Comparison of ENCODE assay signal across 2 cellular contexts in the genomic region with DNA sequence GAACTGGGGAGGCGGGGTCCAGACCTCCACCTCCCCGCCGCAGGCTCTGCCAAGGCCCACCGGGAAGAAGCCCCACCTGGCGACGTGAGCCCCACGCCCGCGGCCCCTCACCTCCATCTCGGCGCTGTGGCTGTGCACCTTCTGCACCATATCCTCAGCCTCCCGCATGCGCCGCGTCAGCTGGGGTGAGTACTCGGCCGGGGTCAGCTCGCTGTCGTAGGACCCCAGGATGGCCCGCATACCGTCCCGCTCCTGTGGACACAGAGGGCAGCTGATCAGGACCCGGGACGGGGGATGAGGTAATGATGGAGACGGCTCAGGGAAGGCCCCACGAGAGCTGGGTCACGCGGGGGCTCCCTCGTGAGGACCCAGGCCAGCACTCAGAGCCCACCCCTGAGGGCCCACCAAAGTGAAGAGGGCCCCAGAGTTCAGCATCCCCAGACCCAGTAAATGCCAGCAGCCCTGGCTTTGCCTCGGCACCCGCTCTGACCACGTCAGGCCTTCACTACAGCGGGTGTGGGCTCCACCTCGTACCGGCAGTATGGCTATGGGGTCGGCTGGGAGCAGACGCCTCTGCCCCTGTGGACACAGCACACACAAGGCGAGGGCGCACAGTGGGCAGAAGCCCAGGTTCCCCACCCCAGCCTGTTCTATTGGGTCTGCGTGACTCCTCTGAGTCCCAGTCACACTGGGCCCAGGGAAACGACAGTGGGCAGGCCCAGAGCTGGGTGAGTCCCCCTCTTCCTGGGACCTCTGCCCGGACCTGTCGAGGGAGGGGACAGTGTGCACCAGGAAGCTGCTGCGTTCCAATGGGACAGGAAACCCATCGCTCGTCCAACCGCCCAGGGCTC.
TF ChIP-seq lines count a peak whose summit lies in the region.

No MANE protein-coding gene starts in this region.

TF ChIP-seq in SK-N-SH, 30 proteins besides CTCF, POLR2A, EP300 and RAD21 (continued from another document):
- TF ChIP-seq, protein P1, sequence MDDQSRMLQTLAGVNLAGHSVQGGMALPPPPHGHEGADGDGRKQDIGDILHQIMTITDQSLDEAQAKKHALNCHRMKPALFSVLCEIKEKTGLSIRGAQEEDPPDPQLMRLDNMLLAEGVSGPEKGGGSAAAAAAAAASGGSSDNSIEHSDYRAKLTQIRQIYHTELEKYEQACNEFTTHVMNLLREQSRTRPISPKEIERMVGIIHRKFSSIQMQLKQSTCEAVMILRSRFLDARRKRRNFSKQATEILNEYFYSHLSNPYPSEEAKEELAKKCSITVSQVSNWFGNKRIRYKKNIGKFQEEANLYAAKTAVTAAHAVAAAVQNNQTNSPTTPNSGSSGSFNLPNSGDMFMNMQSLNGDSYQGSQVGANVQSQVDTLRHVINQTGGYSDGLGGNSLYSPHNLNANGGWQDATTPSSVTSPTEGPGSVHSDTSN (IDR thresholded peaks at IDR 0.05): no peak
- TF ChIP-seq ELF1 (IDR thresholded peaks at IDR 0.05): no peak
- no peak for TF ChIP-seq YY1 (IDR thresholded peaks at IDR 0.05; ENCODE audit: low read depth)
- TF ChIP-seq POLR2AphosphoS5 (IDR thresholded peaks at IDR 0.05; ENCODE audit: low read depth, low read length): no peak
- TF ChIP-seq FOSL2 (IDR thresholded peaks at IDR 0.05; ENCODE audit: borderline replicate concordance, low read depth): no peak
- TF ChIP-seq FOXJ3 (CRISPR knock-in tag; IDR thresholded peaks at IDR 0.05): no peak
- TF ChIP-seq FOXM1 (IDR thresholded peaks at IDR 0.05; ENCODE audit: low read depth): no peak
- TF ChIP-seq TCF12 (IDR thresholded peaks at IDR 0.05): no peak
- TF ChIP-seq RCOR1 (IDR thresholded peaks at IDR 0.05; ENCODE audit: low read length): no peak

TF ChIP-seq in SK-N-SH treated with all-trans-retinoic acid at 6 μM for 48 hours, 23 proteins besides CTCF, POLR2A, EP300 and RAD21 (continued from another document):
- TF ChIP-seq, protein P2, sequence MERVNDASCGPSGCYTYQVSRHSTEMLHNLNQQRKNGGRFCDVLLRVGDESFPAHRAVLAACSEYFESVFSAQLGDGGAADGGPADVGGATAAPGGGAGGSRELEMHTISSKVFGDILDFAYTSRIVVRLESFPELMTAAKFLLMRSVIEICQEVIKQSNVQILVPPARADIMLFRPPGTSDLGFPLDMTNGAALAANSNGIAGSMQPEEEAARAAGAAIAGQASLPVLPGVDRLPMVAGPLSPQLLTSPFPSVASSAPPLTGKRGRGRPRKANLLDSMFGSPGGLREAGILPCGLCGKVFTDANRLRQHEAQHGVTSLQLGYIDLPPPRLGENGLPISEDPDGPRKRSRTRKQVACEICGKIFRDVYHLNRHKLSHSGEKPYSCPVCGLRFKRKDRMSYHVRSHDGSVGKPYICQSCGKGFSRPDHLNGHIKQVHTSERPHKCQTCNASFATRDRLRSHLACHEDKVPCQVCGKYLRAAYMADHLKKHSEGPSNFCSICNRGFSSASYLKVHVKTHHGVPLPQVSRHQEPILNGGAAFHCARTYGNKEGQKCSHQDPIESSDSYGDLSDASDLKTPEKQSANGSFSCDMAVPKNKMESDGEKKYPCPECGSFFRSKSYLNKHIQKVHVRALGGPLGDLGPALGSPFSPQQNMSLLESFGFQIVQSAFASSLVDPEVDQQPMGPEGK (CRISPR knock-in tag; IDR thresholded peaks at IDR 0.05; ENCODE audit: borderline replicate concordance): no peak
- TF ChIP-seq TCF4 (CRISPR knock-in tag; IDR thresholded peaks at IDR 0.05; ENCODE audit: borderline replicate concordance) (no peak), ESRRG (CRISPR knock-in tag; IDR thresholded peaks at IDR 0.05) (no peak), CSDC2 (CRISPR knock-in tag; IDR thresholded peaks at IDR 0.05) (no peak), ARNTL (CRISPR knock-in tag; IDR thresholded peaks at IDR 0.05; ENCODE audit: borderline replicate concordance, low read depth) (no peak)
- TF ChIP-seq, protein P3, sequence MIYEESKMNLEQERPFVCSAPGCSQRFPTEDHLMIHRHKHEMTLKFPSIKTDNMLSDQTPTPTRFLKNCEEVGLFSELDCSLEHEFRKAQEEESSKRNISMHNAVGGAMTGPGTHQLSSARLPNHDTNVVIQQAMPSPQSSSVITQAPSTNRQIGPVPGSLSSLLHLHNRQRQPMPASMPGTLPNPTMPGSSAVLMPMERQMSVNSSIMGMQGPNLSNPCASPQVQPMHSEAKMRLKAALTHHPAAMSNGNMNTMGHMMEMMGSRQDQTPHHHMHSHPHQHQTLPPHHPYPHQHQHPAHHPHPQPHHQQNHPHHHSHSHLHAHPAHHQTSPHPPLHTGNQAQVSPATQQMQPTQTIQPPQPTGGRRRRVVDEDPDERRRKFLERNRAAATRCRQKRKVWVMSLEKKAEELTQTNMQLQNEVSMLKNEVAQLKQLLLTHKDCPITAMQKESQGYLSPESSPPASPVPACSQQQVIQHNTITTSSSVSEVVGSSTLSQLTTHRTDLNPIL (CRISPR knock-in tag; IDR thresholded peaks at IDR 0.05; ENCODE audit: low read depth): no peak
TF ChIP-seq in SK-N-SH treated with all-trans-retinoic acid at 6 μM for 48 hours: peak in this region for 0.
